15 cellular contexts compared by ENCODE assay signal in genomic region chr2:18487266-18487665, GRCh38.
A peak's percentile ranks its signal among the peaks of the same experiment; 100 is the strongest.
DNase-seq lines count a peak whose midpoint lies in the region; ATAC-seq and TF ChIP-seq lines count a peak whose summit lies in the region.
"Had no signal": no experiment of that assay in that cellular context is flagged by ENCODE, and none has a peak within 500 bp of the region (broad histone marks: within the 10 kb centered on the region; RNA-seq: fewer than 3 reads in every experiment).

No MANE protein-coding gene starts in this region.

- no peak overlapping the region for H3K23ac ChIP-seq in mesenchymal stem cell (ENCODE audit: low read length in 2 of 2)

- H3K27ac ChIP-seq in body of pancreas: peak overlapping the region in 2 of 4 donors; percentile 32 to 35
- peak overlapping the region; percentile 57 for H3K27ac ChIP-seq in mesenchymal stem cell (ENCODE audit: low read length, poor library complexity, severe bottlenecking)
- H3K27ac ChIP-seq in WERI-Rb-1: no peak overlapping the region
- H3K27ac ChIP-seq: C4-2B had no signal

- no peak overlapping the region for H4K91ac ChIP-seq in mesenchymal stem cell (ENCODE audit: low read length)

- no peak overlapping the region for H3K4me2 ChIP-seq in mesenchymal stem cell (ENCODE audit: low read length, poor library complexity, severe bottlenecking)
- H3K4me2 ChIP-seq: GM23338 had no signal

- no peak for TF ChIP-seq POLR2A in body of pancreas (IDR thresholded peaks at IDR 0.05)

- no peak overlapping the region for H3K4ac ChIP-seq in mesenchymal stem cell (ENCODE audit: low read depth in 1 of 2, low read length in 2 of 2)

- intact Hi-C loops in body of pancreas (cut with DNase I): no loop called here

- no peaks in the 10 kb centered on the region for H3K79me1 ChIP-seq in mesenchymal stem cell (replicated peaks; ENCODE audit: low read length, poor library complexity, severe bottlenecking)

- H2AK5ac ChIP-seq in mesenchymal stem cell (ENCODE audit: low read length, severe bottlenecking): no peak overlapping the region

- H3K9me3 ChIP-seq in body of pancreas: no peaks in the 10 kb centered on the region
- no peaks in the 10 kb centered on the region for H3K9me3 ChIP-seq in mesenchymal stem cell (ENCODE audit: control insufficient read depth, low read length)
- H3K9me3 ChIP-seq in WERI-Rb-1 (ENCODE audit: severe bottlenecking): no peaks in the 10 kb centered on the region
- H3K9me3 ChIP-seq: Caco-2 had no signal

- no peak overlapping the region for H2BK5ac ChIP-seq in mesenchymal stem cell (ENCODE audit: low read depth, low read length, poor library complexity, severe bottlenecking)

- no peak overlapping the region for H2BK15ac ChIP-seq in mesenchymal stem cell (ENCODE audit: low read depth, poor library complexity, severe bottlenecking)

- ATAC-seq in body of pancreas: peak; percentile 47
- ATAC-seq in HG03196 (IDR thresholded peaks at IDR 0.05; ENCODE audit: unreplicated experiment): no peak
- ATAC-seq in HG03280 (IDR thresholded peaks at IDR 0.05; ENCODE audit: unreplicated experiment): no peak
- ATAC-seq: CD8-positive, alpha-beta T cell; GM23338 had no signal

- H3K18ac ChIP-seq in mesenchymal stem cell (ENCODE audit: low read depth in 1 of 2, low read length in 2 of 2): no peak overlapping the region

- H2BK12ac ChIP-seq in mesenchymal stem cell (ENCODE audit: low read length in 2 of 2): no peak overlapping the region

- no peak overlapping the region for H2BK120ac ChIP-seq in mesenchymal stem cell (ENCODE audit: low read depth, low read length)

- H3K4me1 ChIP-seq in body of pancreas (no peaks in the 10 kb centered on the region), mesenchymal stem cell (ENCODE audit: control insufficient read depth, insufficient read depth, low read depth, low read length) (peaks cover 5% of the 10 kb centered on the region)
- H3K4me1 ChIP-seq: Caco-2 had no signal

- no peak overlapping the region for H3K14ac ChIP-seq in mesenchymal stem cell (ENCODE audit: low read length in 2 of 2)

- H3K4me3 ChIP-seq in body of pancreas (no peak overlapping the region), mesenchymal stem cell (ENCODE audit: insufficient read depth in 1 of 2, low read depth in 1 of 2, low read length in 2 of 2) (no peak overlapping the region), WERI-Rb-1 (ENCODE audit: low read depth, low read length) (no peak overlapping the region)
- H3K4me3 ChIP-seq: GM23338 had no signal

- no peaks in the 10 kb centered on the region for H3K36me3 ChIP-seq in body of pancreas (replicated peaks in 1 of 2; ENCODE audit: insufficient read depth in 1 of 2, low read depth in 2 of 2)
- H3K36me3 ChIP-seq in mesenchymal stem cell (ENCODE audit: control insufficient read depth in 1 of 2, insufficient read depth in 2 of 2, low read depth in 1 of 2, low read length in 2 of 2): no peaks in the 10 kb centered on the region
- no peaks in the 10 kb centered on the region for H3K36me3 ChIP-seq in WERI-Rb-1

- no peak overlapping the region for H3K9ac ChIP-seq in mesenchymal stem cell (ENCODE audit: low read length)

- TF ChIP-seq CTCF in body of pancreas (IDR thresholded peaks at IDR 0.05) (no peak), WERI-Rb-1 (IDR thresholded peaks at IDR 0.05; ENCODE audit: low read depth, low read length) (no peak)

- H4K8ac ChIP-seq in mesenchymal stem cell (ENCODE audit: low read length): no peak overlapping the region

- peak; percentile 1 for DNase-seq in HCEC 1CT
- DNase-seq in body of pancreas: no peak
- DNase-seq in mesenchymal stem cell: no peak
- DNase-seq in WERI-Rb-1: no peak
- DNase-seq: Caco-2; CD4-positive, CD25-positive, alpha-beta regulatory T cell; CD8-positive, alpha-beta T cell; DMS153; DND-41; H9; HFFc6 had no signal

- H3K27me3 ChIP-seq in body of pancreas: no peaks in the 10 kb centered on the region
- H3K27me3 ChIP-seq in mesenchymal stem cell (ENCODE audit: control insufficient read depth in 1 of 2, insufficient read depth in 1 of 2, low read length in 2 of 2): peaks cover 0 to 6% of the 10 kb centered on the region in 2 experiments
- peaks cover 67% of the 10 kb centered on the region for H3K27me3 ChIP-seq in WERI-Rb-1 (ENCODE audit: insufficient read depth, low read depth, severe bottlenecking)

- H2AFZ ChIP-seq in mesenchymal stem cell (ENCODE audit: low read depth, low read length): no peak overlapping the region
- H2AFZ ChIP-seq: GM23338 had no signal
